8 cellular contexts compared by ENCODE assay signal in genomic region chr18:906416-907170, GRCh38. TPM values are rescaled to one million over a fixed set of nuclear protein-coding genes. Genes with fewer than 3 reads are reported as not detected.
A peak's percentile ranks its signal among the peaks of the same experiment; 100 is the strongest.
DNase-seq lines count a peak whose midpoint lies in the region; TF ChIP-seq lines count a peak whose summit lies in the region.

No MANE protein-coding gene starts in this region.

- peaks cover 100% of the 10 kb centered on the region for H3K27me3 ChIP-seq in neural progenitor cell
- H3K27me3 ChIP-seq in MM.1S (replicated peaks; ENCODE audit: insufficient read depth, low read length), result no peaks in the 10 kb centered on the region

- peaks cover 80% of the 10 kb centered on the region for H4K20me1 ChIP-seq in neural progenitor cell (ENCODE audit: low read depth)
- H4K20me1 ChIP-seq in MM.1S (ENCODE audit: insufficient read depth, low read length), result no peaks in the 10 kb centered on the region

- peak overlapping the region; percentile 57 for H3K4me3 ChIP-seq in neural progenitor cell
- H3K4me3 ChIP-seq in MM.1S (ENCODE audit: low read length), result no peak overlapping the region

- H3K36me3 Mint-ChIP-seq in brain (no peaks in the 10 kb centered on the region), neural progenitor cell (no peaks in the 10 kb centered on the region)

- TF ChIP-seq CTCF in brain (conservative IDR thresholded peaks at IDR 0.05) (no peak), neural progenitor cell (IDR thresholded peaks at IDR 0.05) (no peak), MM.1S (IDR thresholded peaks at IDR 0.05; ENCODE audit: low read length) (no peak)

- peaks cover 58% of the 10 kb centered on the region for H3K4me1 ChIP-seq in neural progenitor cell
- no peaks in the 10 kb centered on the region for H3K4me1 ChIP-seq in MM.1S (ENCODE audit: low read length)

- H2AFZ ChIP-seq in neural progenitor cell (replicated peaks) (peak overlapping the region; percentile 52), MM.1S (ENCODE audit: low read length) (no peak overlapping the region)

- H3K9me3 Mint-ChIP-seq in brain (peaks cover 0 to 7% (median 0%) of the 10 kb centered on the region in 5 experiments), neural progenitor cell (no peaks in the 10 kb centered on the region)

- no peaks in the 10 kb centered on the region for H3K9me2 ChIP-seq in MM.1S (replicated peaks; ENCODE audit: insufficient read depth, low read length)

- DNase-seq in DMS79 (lab: John Stamatoyannopoulos, UW) (peak; percentile 87), NCI-H187 treated with DMSO at 0.1 percent for 48 hours (lab: John Stamatoyannopoulos, UW) (peak; percentile 60), neural progenitor cell (ENCODE audit: low spot score) (peak; percentile 69), GDM1 (lab: John Stamatoyannopoulos, UW) (no peak), MM.1S (no peak), mucosa of gallbladder (ENCODE audit: low spot score) (no peak)
- no peak for DNase-seq in stimulated activated CD4-positive, alpha-beta T cell treated with anti-CD3 and anti-CD28 coated beads, Interleukin-12 subunit alpha, Interleukin-12 subunit beta, amount 100 ng/mL, for 4 hours

- H3K27me3 Mint-ChIP-seq in brain (peaks cover 100% of the 10 kb centered on the region), neural progenitor cell (ENCODE audit: insufficient read depth, low read depth) (peaks cover 84% of the 10 kb centered on the region)

- no peak overlapping the region for H3K9ac ChIP-seq in neural progenitor cell
- no peak overlapping the region for H3K9ac ChIP-seq in MM.1S (ENCODE audit: low read length)

- H3F3A ChIP-seq in neural progenitor cell (ENCODE audit: low read depth) (peaks cover 32% of the 10 kb centered on the region), MM.1S (ENCODE audit: insufficient read depth, low read length) (no peaks in the 10 kb centered on the region)

- H3K4me3 Mint-ChIP-seq in brain (peak overlapping the region; percentile 83 to 90 (median 88)), neural progenitor cell (peak overlapping the region; percentile 80)

- H3K27ac Mint-ChIP-seq in brain, result peak overlapping the region in 4 of 5 experiments; percentile 71 to 89 (median 78)
- H3K27ac Mint-ChIP-seq in neural progenitor cell, result no peak overlapping the region

- H3K79me2 ChIP-seq in neural progenitor cell (ENCODE audit: low read depth) (no peaks in the 10 kb centered on the region), MM.1S (ENCODE audit: low read length) (no peaks in the 10 kb centered on the region)

- no peak overlapping the region for H3K27ac ChIP-seq in neural progenitor cell
- no peak overlapping the region for H3K27ac ChIP-seq in MM.1S (ENCODE audit: low read length)

- H3K9me3 ChIP-seq in neural progenitor cell (ENCODE audit: low read depth), result no peaks in the 10 kb centered on the region
- H3K9me3 ChIP-seq in MM.1S (replicated peaks; ENCODE audit: insufficient read depth, low read length), result no peaks in the 10 kb centered on the region

- H3K4me2 ChIP-seq in neural progenitor cell (peak overlapping the region; percentile 98), MM.1S (ENCODE audit: low read depth, low read length) (no peak overlapping the region)

- H3K4me1 Mint-ChIP-seq in brain (peaks cover 45% of the 10 kb centered on the region), neural progenitor cell (peaks cover 24% of the 10 kb centered on the region)

- H3K36me3 ChIP-seq in neural progenitor cell, result no peaks in the 10 kb centered on the region
- no peaks in the 10 kb centered on the region for H3K36me3 ChIP-seq in MM.1S (replicated peaks; ENCODE audit: insufficient read depth, low read length)

RNA-seq across cellular contexts. Expression of gene ADCYAP1, which starts 1.9 kb away (rescaled TPM):
- 29.7 TPM for polyA plus RNA-seq in brain (ENCODE audit: insufficient read depth, low read depth, low replicate concordance)
- total RNA-seq in neural progenitor cell (ENCODE audit: low replicate concordance) (0.03 and 0.04 TPM in 2 replicates), mucosa of gallbladder (1.1 TPM)

Comparison
In these comparisons a context has a peak if more than half of its experiments do, and no peak if none do; other contexts are left out.
1. DNase-seq: peak in DMS79 (single experiment), NCI-H187 treated with DMSO at 0.1 percent for 48 hours (single experiment) and neural progenitor cell (single experiment); none in GDM1 (single experiment), MM.1S (single experiment), mucosa of gallbladder (single experiment) and stimulated activated CD4-positive, alpha-beta T cell treated with anti-CD3 and anti-CD28 coated beads, Interleukin-12 subunit alpha, Interleukin-12 subunit beta, amount 100 ng/mL, for 4 hours (single experiment).